ENCODE assay signal across 31 cellular contexts in the genomic region with DNA sequence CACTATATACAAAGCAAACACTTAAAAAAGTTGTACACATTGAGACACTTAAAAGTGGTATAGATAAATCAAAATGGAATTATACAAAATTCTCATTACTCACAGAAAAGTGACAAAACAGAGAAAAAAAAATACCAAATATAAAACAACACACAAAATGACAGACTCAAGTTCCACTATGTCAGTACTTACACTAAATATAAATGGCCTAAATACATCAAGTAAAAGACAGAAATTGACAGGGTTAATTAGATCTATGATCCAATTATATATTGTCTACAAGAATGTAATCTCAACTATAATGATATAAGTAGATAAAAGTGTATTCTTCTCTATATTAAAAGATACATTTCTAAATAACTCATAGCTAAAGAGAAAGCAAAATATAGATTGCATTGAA.
"Had no signal": no experiment of that assay in that cellular context is flagged by ENCODE, and none has a peak within 500 bp of the region (broad histone marks: within the 10 kb centered on the region; RNA-seq: fewer than 3 reads in every experiment).

No MANE protein-coding gene starts in this region.

- H3K9me3 ChIP-seq: ascending aorta had no signal

- H3K4me1 ChIP-seq: ascending aorta had no signal

- FAIRE-seq: bronchial epithelial cell, TTC549 had no signal

- ATAC-seq: activated CD8-positive, alpha-beta T cell treated with anti-CD3 and anti-CD28 coated beads for 36 hours; activated naive CD8-positive, alpha-beta T cell treated with anti-CD3 and anti-CD28 coated beads, Interleukin-2, amount 50 U/mL, for 24 hours; activated T-helper 17 cell treated with anti-CD3 and anti-CD28 coated beads, Interleukin-2, amount 50 U/mL, for 72 hours had no signal

- DNase-seq: activated B cell treated with CpG ODN at 0.5 μM for 24 hours; activated CD4-positive, alpha-beta memory T cell treated with anti-CD3 and anti-CD28 coated beads for 36 hours; activated CD4-positive, alpha-beta T cell treated with anti-CD3 and anti-CD28 coated beads for 4 hours; activated CD4-positive, alpha-beta T cell treated with anti-CD3 and anti-CD28 coated beads, Interleukin-2, amount 10 ng/mL, durations not matched to agents 24 days and 14 days; activated CD4-positive, alpha-beta T cell treated with anti-CD3 and anti-CD28 coated beads, Interleukin-2, amount 50 U/mL, for 1 hour; activated CD4-positive, alpha-beta T cell treated with anti-CD3 and anti-CD28 coated beads, Interleukin-2, amount 50 U/mL, for 4 hours; activated CD4-positive, CD25-positive, alpha-beta regulatory T cell treated with anti-CD3 and anti-CD28 coated beads, Interleukin-2, amount 50 U/mL, for 72 hours; activated CD8-positive, alpha-beta memory T cell treated with anti-CD3 and anti-CD28 coated beads, Interleukin-2, amount 50 U/mL, for 4 hours; activated CD8-positive, alpha-beta T cell treated with anti-CD3 and anti-CD28 coated beads for 36 hours; activated effector memory CD4-positive, alpha-beta T cell treated with anti-CD3 and anti-CD28 coated beads, Interleukin-2, amount 50 U/mL, for 16 hours; activated gamma-delta T cell treated with Interleukin-2 at 50 U/mL for 16 hours; activated naive CD4-positive, alpha-beta T cell treated with anti-CD3 and anti-CD28 coated beads, Interleukin-2, amount 10 ng/mL, durations not matched to agents 7 days and 5 days; activated naive CD4-positive, alpha-beta T cell treated with Interleukin-2 at 50 U/mL for 16 hours; activated naive CD8-positive, alpha-beta T cell treated with anti-CD3 and anti-CD28 coated beads, Interleukin-2, amount 10 ng/mL, durations not matched to agents 7 days and 5 days; activated naive CD8-positive, alpha-beta T cell treated with anti-CD3 and anti-CD28 coated beads, Interleukin-2, amount 50 U/mL, for 24 hours; activated T-cell treated with anti-CD3 and anti-CD28 coated beads for 4 hours; activated T-cell treated with anti-CD3 and anti-CD28 coated beads, Interleukin-2, amount 50 U/mL, for 24 hours; activated T-cell treated with anti-CD3 and anti-CD28 coated beads, Interleukin-2, amount 50 U/mL, for 48 hours; amygdala; anterior cingulate cortex; caudate nucleus; cerebellar nuclear complex; T-helper 1 cell; T-helper 2 cell; T-helper 9 cell had no signal

- H3K4me3 ChIP-seq: ascending aorta, cardiac muscle cell had no signal

- H3K27ac ChIP-seq: ascending aorta, cardiac muscle cell, VCaP had no signal

- H3K27me3 ChIP-seq: ascending aorta, cardiac muscle cell had no signal

- H3K36me3 ChIP-seq: ascending aorta, cardiac muscle cell had no signal
